ENCODE assay signal across 16 cellular contexts in genomic region chr4:4402966-4403365, GRCh38.
"Had no signal": no experiment of that assay in that cellular context is flagged by ENCODE, and none has a peak within 500 bp of the region (broad histone marks: within the 10 kb centered on the region; RNA-seq: fewer than 3 reads in every experiment).

No MANE protein-coding gene starts in this region.

- H3K27ac ChIP-seq: coronary artery, esophagus squamous epithelium, neutrophil, transverse colon had no signal

- H3K9me3 ChIP-seq: esophagus squamous epithelium, neutrophil, transverse colon had no signal

- ATAC-seq: activated CD8-positive, alpha-beta T cell treated with anti-CD3 and anti-CD28 coated beads for 36 hours; natural killer cell; stimulated activated naive B cell treated with anti-CD40 and anti-IgM and Interleukin-4, amounts not matched to agents 10 μg/mL and 1 μg/mL and 100 μg/mL, for 72 hours; WTC11 had no signal

- H3K4me1 ChIP-seq: transverse colon had no signal

- DNase-seq: activated CD4-positive, alpha-beta T cell treated with anti-CD3 and anti-CD28 coated beads for 48 hours; activated CD8-positive, alpha-beta T cell treated with anti-CD3 and anti-CD28 coated beads for 36 hours; activated effector memory CD4-positive, alpha-beta T cell treated with anti-CD3 and anti-CD28 coated beads, Interleukin-2, amount 50 U/mL, for 16 hours; activated T-cell treated with anti-CD3 and anti-CD28 coated beads, Interleukin-2, amount 50 U/mL, for 48 hours; amniotic stem cell; central memory CD4-positive, alpha-beta T cell; esophagus squamous epithelium; head of caudate nucleus; mesendoderm; natural killer cell; stimulated activated CD4-positive, alpha-beta T cell treated with anti-CD3 and anti-CD28 coated beads, Interleukin-2, amount 100 ng/mL, for 48 hours; stimulated activated naive B cell treated with anti-CD40 and anti-IgM and Interleukin-4, amounts not matched to agents 10 μg/mL and 1 μg/mL and 100 μg/mL, for 72 hours; transverse colon had no signal

- H3K4me3 ChIP-seq: coronary artery, esophagus squamous epithelium, transverse colon had no signal

- H3K36me3 ChIP-seq: neutrophil, transverse colon had no signal
